8 cellular contexts compared by ENCODE assay signal in the genomic region with DNA sequence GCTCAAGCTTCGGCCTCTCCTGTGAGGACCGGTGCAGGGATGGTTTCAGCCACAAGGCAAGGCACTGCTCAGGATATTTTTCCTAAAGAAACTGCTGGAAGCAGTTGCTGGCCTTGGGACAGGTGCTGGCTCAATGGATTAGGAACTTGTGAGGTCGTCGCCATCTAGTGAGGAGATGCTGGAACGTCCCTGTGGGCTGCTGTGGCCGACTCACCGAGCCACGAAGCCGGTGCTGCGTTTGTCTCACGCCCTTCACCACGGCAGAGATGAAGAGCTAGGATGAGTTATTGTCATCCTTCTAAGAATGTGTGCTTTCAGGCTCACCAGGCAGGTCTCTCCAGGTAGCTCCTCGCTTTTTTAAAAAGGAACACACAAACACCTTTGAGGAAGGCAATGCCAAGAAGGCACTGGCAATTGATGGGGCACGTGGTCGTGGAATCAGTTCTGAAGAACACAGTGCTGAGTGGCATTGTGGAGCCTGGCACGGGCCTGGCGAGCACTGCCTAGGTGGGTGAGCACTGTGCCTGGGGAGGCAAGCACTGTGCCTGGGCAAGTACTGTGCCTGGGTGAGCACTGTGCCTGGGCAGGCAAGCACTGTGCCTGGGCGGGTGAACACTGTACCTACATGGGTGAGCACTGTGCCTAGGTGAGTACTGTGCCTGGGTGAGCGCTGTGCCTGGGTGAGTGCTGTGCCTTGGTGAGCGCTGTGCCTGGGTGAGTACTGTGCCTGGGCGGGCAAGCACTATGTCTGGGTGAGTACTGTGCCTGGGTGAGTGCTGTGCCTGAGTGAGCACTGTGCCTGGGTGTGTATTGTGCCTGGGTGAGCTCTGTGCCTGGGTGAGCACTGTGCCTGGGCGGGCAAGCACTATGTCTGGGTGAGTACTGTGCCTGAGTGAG.
A peak's percentile ranks its signal among the peaks of the same experiment; 100 is the strongest.
DNase-seq lines count a peak whose midpoint lies in the region; ATAC-seq and TF ChIP-seq lines count a peak whose summit lies in the region.

No MANE protein-coding gene starts in this region.

- no peak overlapping the region for H3K4me3 ChIP-seq in AG09309 (ENCODE audit: control insufficient read depth, low read depth, low read length)
- no peak overlapping the region for H3K4me3 ChIP-seq in mucosa of descending colon

- TF ChIP-seq CTCF in AG09309 (IDR thresholded peaks at IDR 0.05; ENCODE audit: control insufficient read depth, insufficient read depth, low read depth, low read length, missing control alignments) = peak; percentile 57
- TF ChIP-seq CTCF in GM20000 (IDR thresholded peaks at IDR 0.05; ENCODE audit: extremely low read depth, missing control alignments) = no peak
- TF ChIP-seq CTCF in mucosa of descending colon (IDR thresholded peaks at IDR 0.05) = no peak

- no peaks in the 10 kb centered on the region for H3K36me3 ChIP-seq in mucosa of descending colon (ENCODE audit: low read depth)

- no peaks in the 10 kb centered on the region for H3K4me1 ChIP-seq in mucosa of descending colon (ENCODE audit: low read depth)

- DNase-seq in AG09309 (ENCODE audit: low read depth) (peak; percentile 8), GM20000 (ENCODE audit: low spot score) (peak; percentile 22), NCI-H526 treated with DMSO at 0.1 percent for 48 hours (lab: John Stamatoyannopoulos, UW) (peak; percentile 59), dermis blood vessel endothelial cell (peak; percentile 50), mucosa of descending colon (peak in 1 of 3 donors; percentile 13), COLO829 (ENCODE audit: low spot score) (no peak)

- ATAC-seq in mucosa of descending colon = peak; percentile 53
- ATAC-seq in GM21825 (IDR thresholded peaks at IDR 0.05; ENCODE audit: unreplicated experiment) = no peak
- ATAC-seq in HG02981 (IDR thresholded peaks at IDR 0.05; ENCODE audit: unreplicated experiment) = no peak

- H3K9me3 ChIP-seq in mucosa of descending colon = no peaks in the 10 kb centered on the region

- intact Hi-C loops in mucosa of descending colon (cut with DNase I, micrococcal nuclease) = no loop called here
